1 cellular context compared by ENCODE assay signal in genomic region chr6:4928426-4928825, GRCh38.
TF ChIP-seq lines count a peak whose summit lies in the region.

No MANE protein-coding gene starts in this region.

TF ChIP-seq in K562, 482 proteins besides CTCF, POLR2A, EP300 and RAD21 (continued from another document):
- TF ChIP-seq MYNN (IDR thresholded peaks at IDR 0.05) (peak; percentile 78; the same call in 1 of the 2 replicates), MYNN (CRISPR knock-in tag; IDR thresholded peaks at IDR 0.05) (no peak), KDM4B (IDR thresholded peaks at IDR 0.05; ENCODE audit: borderline replicate concordance in 2 of 2, low read depth in 1 of 2) (no peak), HNRNPLL (IDR thresholded peaks at IDR 0.05; ENCODE audit: low read depth, low read length, poor library complexity, severe bottlenecking) (no peak), GTF2B (IDR thresholded peaks at IDR 0.05; ENCODE audit: extremely low read depth, insufficient read length) (no peak), MAFF (IDR thresholded peaks at IDR 0.05; ENCODE audit: low read length) (peak; percentile 93), ZBTB8A (IDR thresholded peaks at IDR 0.05; ENCODE audit: partially characterized antibody) (no peak), MCM3 (IDR thresholded peaks at IDR 0.05) (no peak), NEUROD1 (IDR thresholded peaks at IDR 0.05; ENCODE audit: borderline replicate concordance, low read depth, low read length, partially characterized antibody) (peak; percentile 21), XRCC3 (IDR thresholded peaks at IDR 0.05) (no peak), JUN (IDR thresholded peaks at IDR 0.05; ENCODE audit: borderline replicate concordance, low read depth, low read length) (peak; percentile 81), JUN (CRISPR knock-in tag; IDR thresholded peaks at IDR 0.05; ENCODE audit: borderline replicate concordance) (no peak), IFI16 (CRISPR knock-in tag; IDR thresholded peaks at IDR 0.05) (no peak), CBFA2T3 (IDR thresholded peaks at IDR 0.05) (peak; percentile 98), MAFK (IDR thresholded peaks at IDR 0.05; ENCODE audit: low read length) (peak; percentile 94), HES1 (IDR thresholded peaks at IDR 0.05; ENCODE audit: low read depth) (peak; percentile 73), NCOR1 (IDR thresholded peaks at IDR 0.05) (peak; percentile 96), ZNF274 (IDR thresholded peaks at IDR 0.05; ENCODE audit: borderline replicate concordance, low read depth, low read length) (no peak), FOXK2 (conservative IDR thresholded peaks at IDR 0.05 in 1 of 2, IDR thresholded peaks at IDR 0.05 in 1 of 2; ENCODE audit: low read depth in 2 of 2) (peak in 1 of 2 experiments; percentile 43; a peak in 1 of 4 replicates), ZNF79 (CRISPR knock-in tag; IDR thresholded peaks at IDR 0.05; ENCODE audit: low read depth) (no peak), E4F1 (CRISPR knock-in tag; IDR thresholded peaks at IDR 0.05; ENCODE audit: borderline replicate concordance) (no peak), DPF2 (IDR thresholded peaks at IDR 0.05) (peak; percentile 98), BRF1 (IDR thresholded peaks at IDR 0.05; ENCODE audit: borderline replicate concordance, extremely low read depth, insufficient read length) (no peak), ARID3A (IDR thresholded peaks at IDR 0.05; ENCODE audit: borderline replicate concordance, low read depth, low read length) (peak; percentile 64; the same call in 1 of the 2 replicates), BCLAF1 (IDR thresholded peaks at IDR 0.05; ENCODE audit: borderline replicate concordance in 1 of 2, control insufficient read depth in 1 of 2, low read depth in 2 of 2, low read length in 1 of 2) (0 out of 4 replicates have a peak, but pooled peaks of 1 of the 2 experiments have one; percentile 38), KHSRP (IDR thresholded peaks at IDR 0.05) (peak; percentile 47; the same call in 1 of the 2 replicates), MCM2 (IDR thresholded peaks at IDR 0.05; ENCODE audit: low read depth) (no peak), PCBP1 (IDR thresholded peaks at IDR 0.05; ENCODE audit: low read depth, low read length, poor library complexity, severe bottlenecking) (no peak), E2F8 (IDR thresholded peaks at IDR 0.05; ENCODE audit: low read depth, partially characterized antibody) (peak; percentile 54), ZNF766 (CRISPR knock-in tag; conservative IDR thresholded peaks at IDR 0.05) (peak; percentile 87), ZNF609 (CRISPR knock-in tag; IDR thresholded peaks at IDR 0.05; ENCODE audit: borderline replicate concordance) (no peak)
